In the genomic region with DNA sequence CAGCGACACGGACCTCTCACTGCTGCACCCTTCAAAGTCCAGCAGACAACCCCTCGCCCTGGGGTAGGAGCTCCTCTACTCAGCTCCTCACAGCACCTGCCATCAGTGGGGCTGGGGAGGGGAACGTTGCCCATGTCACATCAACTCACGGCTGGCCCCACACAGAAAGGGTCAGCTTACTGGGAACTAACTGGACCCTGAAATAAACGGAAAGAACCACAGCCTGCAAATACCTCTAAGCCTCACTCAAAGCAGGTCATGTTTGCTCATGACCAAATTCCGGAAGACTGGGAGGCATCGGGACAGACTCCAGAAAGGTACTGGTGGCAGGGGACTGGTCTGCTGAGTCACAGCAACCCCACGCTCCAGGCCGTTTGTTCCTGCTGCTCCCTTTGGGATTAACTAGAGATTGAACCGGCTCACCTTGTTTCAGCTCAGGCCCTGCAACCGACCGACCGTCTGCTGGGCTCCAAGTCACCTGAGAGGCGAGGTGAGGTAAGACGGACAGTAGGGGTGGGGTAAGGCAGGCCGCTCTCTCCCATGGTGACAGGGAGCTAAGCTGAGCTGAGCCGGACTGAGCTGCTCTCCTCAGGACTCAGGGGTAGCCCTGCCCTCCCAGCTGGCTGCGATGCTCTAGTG, we compare ENCODE assay signal across 11 cellular contexts. TPM values are rescaled to one million over a fixed set of nuclear protein-coding genes. Genes with fewer than 3 reads are reported as not detected.
DNase-seq lines count a peak whose midpoint lies in the region; ATAC-seq and TF ChIP-seq lines count a peak whose summit lies in the region.
"Had no signal": no experiment of that assay in that cellular context is flagged by ENCODE, and none has a peak within 500 bp of the region (broad histone marks: within the 10 kb centered on the region; RNA-seq: fewer than 3 reads in every experiment).

No MANE protein-coding gene starts in this region.

- CTCF ChIA-PET in MCF 10A (lab: Yijun Ruan, JAX): interaction anchor here (0.6 to 1.6 kb wide), 8 partner anchors 13 to 531 kb away, joined by 3 to 8 read pairs (median 4); no protein-coding TSS in a partner anchor

- peak overlapping the region; percentile 12 for H3K27ac Mint-ChIP-seq in MCF 10A (ENCODE audit: low read depth, unreplicated experiment)
- H3K27ac Mint-ChIP-seq in activated T-helper 1 cell treated with anti-CD3 and anti-CD28 coated beads, Interleukin-12 subunit alpha, Interleukin-12 subunit beta, Interleukin-2, Interleukin-4 antibody, amounts not matched to agents 30 ng/mL and 10 ng/mL and 1 ng/mL, durations not matched to agents 14 hours and 24 hours and 36 hours: no peak overlapping the region
- H3K27ac Mint-ChIP-seq: CD4-positive, CD25-positive, alpha-beta regulatory T cell; GM23338 had no signal

- no TSS peak for BruUV-seq in MCF 10A (replicated peaks; lab: Mats Ljungman, UMichigan)

- peaks cover 24% of the 10 kb centered on the region for H3K4me1 Mint-ChIP-seq in MCF 10A (ENCODE audit: insufficient read depth, unreplicated experiment)
- H3K4me1 Mint-ChIP-seq in activated T-helper 1 cell treated with anti-CD3 and anti-CD28 coated beads, Interleukin-12 subunit alpha, Interleukin-12 subunit beta, Interleukin-2, Interleukin-4 antibody, amounts not matched to agents 30 ng/mL and 10 ng/mL and 1 ng/mL, durations not matched to agents 14 hours and 24 hours and 36 hours (ENCODE audit: low read depth): peaks cover 15% of the 10 kb centered on the region

- H3K36me3 ChIP-seq in uterus: no peaks in the 10 kb centered on the region

- no peak overlapping the region for H3K4me3 ChIP-seq in uterus
- H3K4me3 ChIP-seq: GM23338 had no signal

- H3K36me3 Mint-ChIP-seq in MCF 10A (ENCODE audit: insufficient read depth, unreplicated experiment): peaks cover 4% of the 10 kb centered on the region
- H3K36me3 Mint-ChIP-seq in activated T-helper 1 cell treated with anti-CD3 and anti-CD28 coated beads, Interleukin-12 subunit alpha, Interleukin-12 subunit beta, Interleukin-2, Interleukin-4 antibody, amounts not matched to agents 30 ng/mL and 10 ng/mL and 1 ng/mL, durations not matched to agents 14 hours and 24 hours and 36 hours (ENCODE audit: low read depth): peaks cover 15% of the 10 kb centered on the region
- H3K36me3 Mint-ChIP-seq: CD4-positive, CD25-positive, alpha-beta regulatory T cell had no signal

- peak overlapping the region; percentile 77 to 87 for H3K27ac ChIP-seq in uterus

- no peak for TF ChIP-seq POLR2A in uterus (IDR thresholded peaks at IDR 0.05)

- H3K27me3 Mint-ChIP-seq in MCF 10A (ENCODE audit: insufficient read depth, unreplicated experiment): no peaks in the 10 kb centered on the region
- H3K27me3 Mint-ChIP-seq in activated T-helper 1 cell treated with anti-CD3 and anti-CD28 coated beads, Interleukin-12 subunit alpha, Interleukin-12 subunit beta, Interleukin-2, Interleukin-4 antibody, amounts not matched to agents 30 ng/mL and 10 ng/mL and 1 ng/mL, durations not matched to agents 14 hours and 24 hours and 36 hours (ENCODE audit: insufficient read depth): no peaks in the 10 kb centered on the region
- H3K27me3 Mint-ChIP-seq: CD4-positive, CD25-positive, alpha-beta regulatory T cell had no signal

- H3K4me1 ChIP-seq in uterus: peaks cover 0 to 3% of the 10 kb centered on the region in 2 donors

- TF ChIP-seq CTCF in MCF 10A (IDR thresholded peaks at IDR 0.05; ENCODE audit: unreplicated experiment) (no peak), uterus (IDR thresholded peaks at IDR 0.05) (no peak)

- DNase-seq in left ventricle myocardium superior (no peak), cardiac septum (ENCODE audit: low spot score) (no peak), MCF 10A (ENCODE audit: unreplicated experiment) (peak; percentile 84), mucosa of gallbladder (ENCODE audit: low spot score) (peak; percentile 66), uterus (no peak), NOMO-1 (lab: John Stamatoyannopoulos, UW; ENCODE audit: unreplicated experiment in 2 of 2) (no peak)
- DNase-seq in activated T-helper 1 cell treated with anti-CD3 and anti-CD28 coated beads, Interleukin-12 subunit alpha, Interleukin-12 subunit beta, Interleukin-2, Interleukin-4 antibody, amounts not matched to agents 30 ng/mL and 10 ng/mL and 1 ng/mL, durations not matched to agents 14 hours and 24 hours and 36 hours (ENCODE audit: low spot score): no peak
- no peak for DNase-seq in activated CD4-positive, alpha-beta T cell treated with anti-CD3 and anti-CD28 coated beads, Interleukin-2, amount 50 U/mL, for 1 hour
- DNase-seq: CD4-positive, CD25-positive, alpha-beta regulatory T cell; NCI-H1105 treated with DMSO at 0.1 percent for 48 hours had no signal

- H3K4me3 Mint-ChIP-seq in MCF 10A (ENCODE audit: unreplicated experiment): peak overlapping the region; percentile 48
- no peak overlapping the region for H3K4me3 Mint-ChIP-seq in activated T-helper 1 cell treated with anti-CD3 and anti-CD28 coated beads, Interleukin-12 subunit alpha, Interleukin-12 subunit beta, Interleukin-2, Interleukin-4 antibody, amounts not matched to agents 30 ng/mL and 10 ng/mL and 1 ng/mL, durations not matched to agents 14 hours and 24 hours and 36 hours
- H3K4me3 Mint-ChIP-seq: CD4-positive, CD25-positive, alpha-beta regulatory T cell; GM23338 had no signal

- POLR2A ChIA-PET in MCF 10A (lab: Yijun Ruan, JAX): interaction anchor here (0.7 to 2.1 kb wide), 9 partner anchors 14 to 264 kb away, joined by 3 to 11 read pairs (median 5); a partner anchor contains a TSS

- ATAC-seq in left ventricle myocardium superior: peak; percentile 9
- ATAC-seq: GM23338 had no signal

- no peaks in the 10 kb centered on the region for H3K27me3 ChIP-seq in uterus

- H3K9me3 ChIP-seq in uterus: no peaks in the 10 kb centered on the region

- H3K9me3 Mint-ChIP-seq in MCF 10A (ENCODE audit: unreplicated experiment): no peaks in the 10 kb centered on the region
- no peaks in the 10 kb centered on the region for H3K9me3 Mint-ChIP-seq in activated T-helper 1 cell treated with anti-CD3 and anti-CD28 coated beads, Interleukin-12 subunit alpha, Interleukin-12 subunit beta, Interleukin-2, Interleukin-4 antibody, amounts not matched to agents 30 ng/mL and 10 ng/mL and 1 ng/mL, durations not matched to agents 14 hours and 24 hours and 36 hours
- H3K9me3 Mint-ChIP-seq: CD4-positive, CD25-positive, alpha-beta regulatory T cell; GM23338 had no signal

- intact Hi-C loops in left ventricle myocardium superior (cut with micrococcal nuclease) (no loop called here), cardiac septum (cut with DNase I) (no loop called here), MCF 10A (cut with micrococcal nuclease) (no loop called here), uterus (cut with DNase I; ENCODE audit: low total_unique reads) (no loop called here)
- intact Hi-C loops in activated T-helper 1 cell treated with anti-CD3 and anti-CD28 coated beads, Interleukin-12 subunit alpha, Interleukin-12 subunit beta, Interleukin-2, Interleukin-4 antibody, amounts not matched to agents 30 ng/mL and 10 ng/mL and 1 ng/mL, durations not matched to agents 14 hours and 24 hours and 36 hours (cut with micrococcal nuclease): no loop called here

RNA-seq across cellular contexts. Expression of a gene that starts 5.6 kb away (rescaled TPM):
- total RNA-seq in left ventricle myocardium superior (10.4 TPM), cardiac septum (14.6 TPM), MCF 10A (2022) (42.1 and 49.5 TPM in 2 replicates), mucosa of gallbladder (119 TPM), uterus (10 to 100 TPM; 15.5 to 69.6 (median 23.8) TPM)
- total RNA-seq in activated T-helper 1 cell treated with anti-CD3 and anti-CD28 coated beads, Interleukin-12 subunit alpha, Interleukin-12 subunit beta, Interleukin-2, Interleukin-4 antibody, amounts not matched to agents 30 ng/mL and 10 ng/mL and 1 ng/mL, durations not matched to agents 14 hours and 24 hours and 36 hours: 72.4 and 74.8 TPM in 2 replicates

RNA-seq across cellular contexts. Expression of a gene that starts 6.4 kb away (rescaled TPM):
- 15.5 TPM for total RNA-seq in left ventricle myocardium superior
- 18.9 TPM for total RNA-seq in cardiac septum
- 29.3 and 32.1 TPM in 2 replicates for total RNA-seq in MCF 10A (2022)
- 31.2 TPM for total RNA-seq in mucosa of gallbladder
- 10 to 100 TPM in 3 of 4 donors, 1 to 10 TPM in 1; 2.6 to 30.0 (median 18.3) TPM for total RNA-seq in uterus
- 40.7 and 41.2 TPM in 2 replicates for total RNA-seq in activated T-helper 1 cell treated with anti-CD3 and anti-CD28 coated beads, Interleukin-12 subunit alpha, Interleukin-12 subunit beta, Interleukin-2, Interleukin-4 antibody, amounts not matched to agents 30 ng/mL and 10 ng/mL and 1 ng/mL, durations not matched to agents 14 hours and 24 hours and 36 hours

RNA-seq across cellular contexts. Expression of a gene that starts 25.0 kb away (rescaled TPM):
- total RNA-seq in left ventricle myocardium superior (62.5 TPM), cardiac septum (53.1 TPM), MCF 10A (2022) (40.9 and 45.3 TPM in 2 replicates), mucosa of gallbladder (75.3 TPM), uterus (10 to 100 TPM in 2 of 4 donors, 1 to 10 TPM in 2; 5.1 to 55.9 (median 15.4) TPM)
- 35.9 and 40.1 TPM in 2 replicates for total RNA-seq in activated T-helper 1 cell treated with anti-CD3 and anti-CD28 coated beads, Interleukin-12 subunit alpha, Interleukin-12 subunit beta, Interleukin-2, Interleukin-4 antibody, amounts not matched to agents 30 ng/mL and 10 ng/mL and 1 ng/mL, durations not matched to agents 14 hours and 24 hours and 36 hours

RNA-seq across cellular contexts. Expression of a gene that starts 43.9 kb away (rescaled TPM):
- total RNA-seq in left ventricle myocardium superior: not detected
- not detected for total RNA-seq in cardiac septum
- not detected in 2 replicates for total RNA-seq in MCF 10A (2022)
- total RNA-seq in mucosa of gallbladder: not detected
- not detected for total RNA-seq in uterus
- total RNA-seq in activated T-helper 1 cell treated with anti-CD3 and anti-CD28 coated beads, Interleukin-12 subunit alpha, Interleukin-12 subunit beta, Interleukin-2, Interleukin-4 antibody, amounts not matched to agents 30 ng/mL and 10 ng/mL and 1 ng/mL, durations not matched to agents 14 hours and 24 hours and 36 hours: not detected in 2 replicates
- total RNA-seq: CD4-positive, CD25-positive, alpha-beta regulatory T cell; GM23338 had no signal

RNA-seq across cellular contexts. Expression of a gene that starts 50.6 kb away (rescaled TPM):
- total RNA-seq in left ventricle myocardium superior: 12.2 TPM
- total RNA-seq in cardiac septum: 13.8 TPM
- 17.9 and 21.2 TPM in 2 replicates for total RNA-seq in MCF 10A (2022)
- total RNA-seq in mucosa of gallbladder: 32.2 TPM
- total RNA-seq in uterus: 10 to 100 TPM in 3 of 4 donors, 1 to 10 TPM in 1; 9.1 to 62.8 (median 32.7) TPM
- total RNA-seq in activated T-helper 1 cell treated with anti-CD3 and anti-CD28 coated beads, Interleukin-12 subunit alpha, Interleukin-12 subunit beta, Interleukin-2, Interleukin-4 antibody, amounts not matched to agents 30 ng/mL and 10 ng/mL and 1 ng/mL, durations not matched to agents 14 hours and 24 hours and 36 hours: 19.9 and 23.1 TPM in 2 replicates

Comparison
In these comparisons a context has a peak if more than half of its experiments do, and no peak if none do; other contexts are left out.
1. DNase-seq: peak in MCF 10A (single experiment) and mucosa of gallbladder (single experiment); none in left ventricle myocardium superior (single experiment), cardiac septum (single experiment), uterus (0 of 2), activated T-helper 1 cell treated with anti-CD3 and anti-CD28 coated beads, Interleukin-12 subunit alpha, Interleukin-12 subunit beta, Interleukin-2, Interleukin-4 antibody, amounts not matched to agents 30 ng/mL and 10 ng/mL and 1 ng/mL, durations not matched to agents 14 hours and 24 hours and 36 hours (single experiment), NOMO-1 (0 of 2) and activated CD4-positive, alpha-beta T cell treated with anti-CD3 and anti-CD28 coated beads, Interleukin-2, amount 50 U/mL, for 1 hour (single experiment).